ENCODE assay signal across 8 cellular contexts in the genomic region with DNA sequence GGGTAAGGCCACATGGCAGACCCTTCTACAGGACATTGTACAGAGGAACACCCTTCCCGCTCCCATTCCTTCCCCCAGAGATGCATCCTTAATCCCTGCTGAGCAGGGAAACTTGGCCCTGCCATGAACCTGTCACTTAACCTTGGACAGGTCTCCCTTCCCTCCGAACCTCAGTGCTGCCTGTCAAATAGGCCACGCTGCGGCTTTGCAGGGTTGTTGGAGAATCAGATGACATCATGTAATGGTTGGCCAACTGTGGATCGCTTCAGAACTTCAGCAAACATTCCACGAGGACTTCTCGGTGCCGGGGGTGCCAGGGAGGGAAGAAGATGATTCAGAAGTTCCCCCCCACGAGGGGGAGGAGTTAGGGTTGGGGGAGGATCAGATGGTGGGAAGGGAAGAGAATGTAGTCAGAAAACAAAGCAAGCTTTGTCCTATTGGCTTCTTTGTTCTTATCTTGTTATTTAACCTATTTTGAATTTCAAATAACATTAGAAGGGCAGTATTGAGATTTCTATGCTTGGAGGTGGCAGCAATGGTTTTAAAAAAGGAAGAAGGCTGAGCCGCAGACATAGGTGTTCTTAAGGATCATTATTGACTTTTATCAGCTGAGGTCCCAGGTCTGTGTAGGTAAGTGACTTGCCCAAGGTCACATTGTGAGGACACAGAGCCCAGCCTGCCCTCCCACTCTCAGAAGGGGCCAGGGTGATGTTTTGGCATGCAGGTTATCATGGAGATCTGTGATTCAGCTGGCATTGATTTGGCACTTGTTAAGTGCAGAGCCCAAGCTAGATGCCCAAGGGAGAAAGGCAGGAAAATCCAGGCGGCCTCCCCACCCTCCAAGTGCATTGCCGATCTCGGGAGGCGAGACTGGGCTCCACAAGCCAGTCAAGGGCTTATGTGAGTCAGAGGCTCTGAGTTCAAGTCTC. TPM values are rescaled to one million over a fixed set of nuclear protein-coding genes. Genes with fewer than 3 reads are reported as not detected.
DNase-seq lines count a peak whose midpoint lies in the region.

No MANE protein-coding gene starts in this region.

- DNase-seq in HS-5 (ENCODE audit: low read depth) (peak; percentile 77), T47D (ENCODE audit: low read depth in 1 of 2, low spot score in 1 of 2) (peak; percentile 46 to 77), left kidney (ENCODE audit: low read depth, low spot score) (peak; percentile 85), HUDEP-2 (lab: John Stamatoyannopoulos, UW; ENCODE audit: unreplicated experiment in 76 of 76) (no peak), RPMI8226 (no peak)
- DNase-seq in activated CD4-positive, alpha-beta T cell treated with anti-CD3 and anti-CD28 coated beads, Interleukin-2, amount 50 U/mL, for 48 hours = no peak
- DNase-seq in activated CD4-positive, CD25-positive, alpha-beta regulatory T cell treated with anti-CD3 and anti-CD28 coated beads, Interleukin-2, amount 50 U/mL, for 72 hours = no peak

- peak overlapping the region; percentile 98 for H3K27ac ChIP-seq in temporal lobe (ENCODE audit: low read depth, low read length)

- in situ Hi-C loops in T47D (cut with HindIII; ENCODE audit: low pct_unique_long_range_greater_than_20kb, low sequenced_read_pairs) = no loop called here

RNA-seq across cellular contexts. Expression of gene CDC42EP1, which starts 3.1 kb away (rescaled TPM):
- total RNA-seq in temporal lobe = 3.4 TPM

RNA-seq across cellular contexts. Expression of gene LGALS2, which starts 16.5 kb away (rescaled TPM):
- total RNA-seq in temporal lobe = not detected

RNA-seq across cellular contexts. Expression of gene CARD10, which starts 44.2 kb away (rescaled TPM):
- 4.7 TPM for total RNA-seq in temporal lobe

RNA-seq across cellular contexts. Expression of gene GGA1, which starts 45.2 kb away (rescaled TPM):
- total RNA-seq in temporal lobe = 27.5 TPM

Comparison
In these comparisons a context has a peak if more than half of its experiments do, and no peak if none do; other contexts are left out.
1. DNase-seq: peak in HS-5 (single experiment), T47D (2 of 2) and left kidney (single experiment); none in HUDEP-2 (0 of 76), RPMI8226 (single experiment), activated CD4-positive, alpha-beta T cell treated with anti-CD3 and anti-CD28 coated beads, Interleukin-2, amount 50 U/mL, for 48 hours (0 of 2) and activated CD4-positive, CD25-positive, alpha-beta regulatory T cell treated with anti-CD3 and anti-CD28 coated beads, Interleukin-2, amount 50 U/mL, for 72 hours (single experiment).